ENCODE assay signal across 8 cellular contexts in genomic region chr11:62544521-62545436, GRCh38. TPM values are rescaled to one million over a fixed set of nuclear protein-coding genes. Genes with fewer than 3 reads are reported as not detected.
A peak's percentile ranks its signal among the peaks of the same experiment; 100 is the strongest.
DNase-seq lines count a peak whose midpoint lies in the region; ATAC-seq and TF ChIP-seq lines count a peak whose summit lies in the region.

No MANE protein-coding gene starts in this region.

- H3K27me3 ChIP-seq in MM.1S (replicated peaks; ENCODE audit: insufficient read depth, low read length), result peaks cover 34% of the 10 kb centered on the region

- peaks cover 14% of the 10 kb centered on the region for H3K79me2 ChIP-seq in MM.1S (ENCODE audit: low read length)

- H3F3A ChIP-seq in MM.1S (ENCODE audit: insufficient read depth, low read length), result peaks cover 13% of the 10 kb centered on the region; the same call in 1 of the 2 replicates

- H3K4me1 ChIP-seq in MM.1S (ENCODE audit: low read length), result peaks cover 47% of the 10 kb centered on the region

- peak overlapping the region; percentile 82; the same call in 1 of the 2 replicates for H3K9ac ChIP-seq in MM.1S (ENCODE audit: low read length)

- ATAC-seq in HG03045 (IDR thresholded peaks at IDR 0.05; ENCODE audit: unreplicated experiment), result no peak

- DNase-seq in EH (ENCODE audit: low read depth) (peak; percentile 31), MM.1S (no peak), left kidney (ENCODE audit: low read depth, low spot score) (peak; percentile 45), cerebellar nuclear complex (lab: John Stamatoyannopoulos, UW) (no peak), GOT3 (lab: John Stamatoyannopoulos, UW) (no peak)

- H3K4me1 Mint-ChIP-seq in brain, result peaks cover 72% of the 10 kb centered on the region

- TF ChIP-seq CTCF in MM.1S (IDR thresholded peaks at IDR 0.05; ENCODE audit: low read length), result no peak
- TF ChIP-seq CTCF in brain (conservative IDR thresholded peaks at IDR 0.05), result no peak

- H3K4me3 ChIP-seq in MM.1S (ENCODE audit: low read length), result peak overlapping the region; percentile 79

- peaks cover 83% of the 10 kb centered on the region for H3K27me3 Mint-ChIP-seq in brain

- H3K36me3 Mint-ChIP-seq in brain, result no peaks in the 10 kb centered on the region

- no peaks in the 10 kb centered on the region for H3K9me2 ChIP-seq in MM.1S (replicated peaks; ENCODE audit: insufficient read depth, low read length)

- H4K20me1 ChIP-seq in MM.1S (ENCODE audit: insufficient read depth, low read length), result no peaks in the 10 kb centered on the region

- peak overlapping the region; percentile 89 to 98 (median 91) for H3K4me3 Mint-ChIP-seq in brain

- peak overlapping the region; percentile 48 to 97 (median 93) for H3K27ac Mint-ChIP-seq in brain

- peak overlapping the region; percentile 99 for H3K4me2 ChIP-seq in MM.1S (ENCODE audit: low read depth, low read length)

- no peak overlapping the region for H3K27ac ChIP-seq in MM.1S (ENCODE audit: low read length)
- H3K27ac ChIP-seq in temporal lobe (ENCODE audit: low read depth, low read length), result peak overlapping the region; percentile 40

- H3K36me3 ChIP-seq in MM.1S (replicated peaks; ENCODE audit: insufficient read depth, low read length), result no peaks in the 10 kb centered on the region

- peak overlapping the region; percentile 63; the same call in 1 of the 2 replicates for H2AFZ ChIP-seq in MM.1S (ENCODE audit: low read length)

- H3K9me3 Mint-ChIP-seq in brain, result no peaks in the 10 kb centered on the region

- H3K9me3 ChIP-seq in MM.1S (replicated peaks; ENCODE audit: insufficient read depth, low read length), result no peaks in the 10 kb centered on the region

RNA-seq across cellular contexts. Expression of gene AHNAK, which starts 1.8 kb away (rescaled TPM):
- 17.2 TPM for polyA plus RNA-seq in brain (ENCODE audit: insufficient read depth, low read depth, low replicate concordance)
- 32.9 TPM for total RNA-seq in temporal lobe

RNA-seq across cellular contexts. Expression of gene EEF1G, which starts 28.9 kb away (rescaled TPM):
- polyA plus RNA-seq in brain (ENCODE audit: insufficient read depth, low read depth, low replicate concordance), result 3,048 TPM
- 1,313 TPM for total RNA-seq in temporal lobe

RNA-seq across cellular contexts. Expression of gene TUT1, which starts 46.5 kb away (rescaled TPM):
- 28.4 TPM for polyA plus RNA-seq in brain (ENCODE audit: insufficient read depth, low read depth, low replicate concordance)
- 6.1 TPM for total RNA-seq in temporal lobe

RNA-seq across cellular contexts. Expression of gene MTA2, which starts 56.9 kb away (rescaled TPM):
- polyA plus RNA-seq in brain (ENCODE audit: insufficient read depth, low read depth, low replicate concordance), result 111 TPM
- total RNA-seq in temporal lobe, result 83.6 TPM

Comparison
In these comparisons a context has a peak if more than half of its experiments do, and no peak if none do; other contexts are left out.
1. DNase-seq: peak in EH (single experiment) and left kidney (single experiment); none in MM.1S (single experiment), cerebellar nuclear complex (0 of 2) and GOT3 (single experiment).